In genomic region chr1:166999500-166999899, GRCh38 we compare ENCODE assay signal across 20 cellular contexts. TPM values are rescaled to one million over a fixed set of nuclear protein-coding genes. Genes with fewer than 3 reads are reported as not detected.
DNase-seq lines count a peak whose midpoint lies in the region; ATAC-seq, FAIRE-seq and TF ChIP-seq lines count a peak whose summit lies in the region.
"Had no signal": no experiment of that assay in that cellular context is flagged by ENCODE, and none has a peak within 500 bp of the region (broad histone marks: within the 10 kb centered on the region; RNA-seq: fewer than 3 reads in every experiment).

No MANE protein-coding gene starts in this region.

- peaks cover 2% of the 10 kb centered on the region for H3K36me3 Mint-ChIP-seq in activated CD4-positive, alpha-beta T cell treated with anti-CD3 and anti-CD28 coated beads for 36 hours (ENCODE audit: low read depth)
- no peaks in the 10 kb centered on the region for H3K36me3 Mint-ChIP-seq in astrocyte (ENCODE audit: low read depth, unreplicated experiment)
- H3K36me3 Mint-ChIP-seq: CD4-positive, CD25-positive, alpha-beta regulatory T cell had no signal

- peak; percentile 75 for ATAC-seq in activated CD4-positive, alpha-beta T cell treated with anti-CD3 and anti-CD28 coated beads for 36 hours
- ATAC-seq in GM19351 (IDR thresholded peaks at IDR 0.05; ENCODE audit: unreplicated experiment): peak; percentile 85
- ATAC-seq in HG02938 (IDR thresholded peaks at IDR 0.05; ENCODE audit: unreplicated experiment): peak; percentile 79
- no peak for ATAC-seq in HG03095 (IDR thresholded peaks at IDR 0.05; ENCODE audit: unreplicated experiment)
- ATAC-seq: left lung had no signal

- H3K4me1 Mint-ChIP-seq in activated CD4-positive, alpha-beta T cell treated with anti-CD3 and anti-CD28 coated beads for 36 hours: peaks cover 8% of the 10 kb centered on the region
- peaks cover 6% of the 10 kb centered on the region for H3K4me1 Mint-ChIP-seq in astrocyte (ENCODE audit: low read depth, unreplicated experiment)
- H3K4me1 Mint-ChIP-seq: CD4-positive, CD25-positive, alpha-beta regulatory T cell had no signal

- no peak for FAIRE-seq in astrocyte (lab: Jason Lieb, UNC)
- FAIRE-seq: frontal cortex had no signal

- no peak for TF ChIP-seq CTCF in astrocyte (IDR thresholded peaks at IDR 0.05; ENCODE audit: insufficient read depth, low read depth, low read length)

- intact Hi-C loops in activated CD4-positive, alpha-beta T cell treated with anti-CD3 and anti-CD28 coated beads for 36 hours (cut with DNase I, micrococcal nuclease): no loop called here

- H3K9me3 ChIP-seq in astrocyte (ENCODE audit: insufficient read depth, low read depth, low read length): peaks cover 3% of the 10 kb centered on the region
- H3K9me3 ChIP-seq: thyroid gland had no signal

- H2AFZ ChIP-seq in astrocyte (ENCODE audit: low read depth, low read length): no peak overlapping the region

- no peak for DNase-seq in activated CD4-positive, alpha-beta T cell treated with anti-CD3 and anti-CD28 coated beads for 36 hours
- DNase-seq in activated CD4-positive, alpha-beta T cell treated with anti-CD3 and anti-CD28 coated beads for 4 hours: no peak
- DNase-seq in astrocyte (ENCODE audit: low read depth): no peak
- DNase-seq in erythroblast (lab: John Stamatoyannopoulos, UW): no peak
- DNase-seq in retina: no peak
- DNase-seq: activated T-cell treated with anti-CD3 and anti-CD28 coated beads, Interleukin-2, amount 50 U/mL, for 48 hours; anterior cingulate cortex; H9; left lung; NCI-H1694 treated with DMSO at 0.1 percent for 48 hours; stimulated activated CD4-positive, alpha-beta T cell treated with anti-CD3 and anti-CD28 coated beads, Interleukin-4, amount 100 ng/mL, for 1 hour; thyroid gland had no signal

- H3K36me3 ChIP-seq in astrocyte (ENCODE audit: insufficient read depth, low read length): no peaks in the 10 kb centered on the region
- H3K36me3 ChIP-seq: left lung, thyroid gland had no signal

- peak overlapping the region; percentile 30 for H3K4me2 ChIP-seq in astrocyte (ENCODE audit: low read length)

- no peak overlapping the region for H3K27ac ChIP-seq in astrocyte (ENCODE audit: low read depth, low read length)
- H3K27ac ChIP-seq: left lung, thyroid gland had no signal

- H3K9me3 Mint-ChIP-seq in activated CD4-positive, alpha-beta T cell treated with anti-CD3 and anti-CD28 coated beads for 36 hours (ENCODE audit: low read depth): peaks cover 11% of the 10 kb centered on the region
- peaks cover 6% of the 10 kb centered on the region for H3K9me3 Mint-ChIP-seq in astrocyte (ENCODE audit: unreplicated experiment)

- H3K9ac ChIP-seq in astrocyte (ENCODE audit: low read length): no peak overlapping the region

- no peaks in the 10 kb centered on the region for H4K20me1 ChIP-seq in astrocyte (ENCODE audit: insufficient read depth, low read length)

- H3K27me3 ChIP-seq in astrocyte (ENCODE audit: insufficient read depth, low read length): no peaks in the 10 kb centered on the region
- H3K27me3 ChIP-seq: thyroid gland had no signal

- POLR2A ChIA-PET in activated CD4-positive, alpha-beta T cell treated with anti-CD3 and anti-CD28 coated beads for 36 hours (lab: Charles Lee): no interaction called here

- H3K4me3 Mint-ChIP-seq in activated CD4-positive, alpha-beta T cell treated with anti-CD3 and anti-CD28 coated beads for 36 hours: no peak overlapping the region
- no peak overlapping the region for H3K4me3 Mint-ChIP-seq in astrocyte (ENCODE audit: unreplicated experiment)
- H3K4me3 Mint-ChIP-seq: CD4-positive, CD25-positive, alpha-beta regulatory T cell; H9 had no signal

- H3K79me2 ChIP-seq in astrocyte (ENCODE audit: insufficient read depth, low read length): no peaks in the 10 kb centered on the region

- CTCF ChIA-PET in activated CD4-positive, alpha-beta T cell treated with anti-CD3 and anti-CD28 coated beads for 36 hours (lab: Charles Lee): interaction anchor here (0.7 to 1.8 kb wide), 4 partner anchors 9 to 89 kb away, joined by 4 to 5 read pairs (median 4); no protein-coding TSS in a partner anchor

- no peaks in the 10 kb centered on the region for H3K4me1 ChIP-seq in astrocyte (ENCODE audit: insufficient read depth, low read length)
- H3K4me1 ChIP-seq: left lung, thyroid gland had no signal

- no peak overlapping the region for H3K4me3 ChIP-seq in astrocyte (ENCODE audit: insufficient read depth, low read depth, low read length)
- H3K4me3 ChIP-seq: left lung, thyroid gland had no signal

- no peak overlapping the region for H3K27ac Mint-ChIP-seq in activated CD4-positive, alpha-beta T cell treated with anti-CD3 and anti-CD28 coated beads for 36 hours
- no peak overlapping the region for H3K27ac Mint-ChIP-seq in astrocyte (ENCODE audit: unreplicated experiment)
- H3K27ac Mint-ChIP-seq: CD4-positive, CD25-positive, alpha-beta regulatory T cell; H9 had no signal

- TF ChIP-seq POLR2A in erythroblast (IDR thresholded peaks at IDR 0.05; ENCODE audit: low read length): no peak

- H3K27me3 Mint-ChIP-seq in activated CD4-positive, alpha-beta T cell treated with anti-CD3 and anti-CD28 coated beads for 36 hours: peaks cover 3% of the 10 kb centered on the region
- peaks cover under 1% of the 10 kb centered on the region for H3K27me3 Mint-ChIP-seq in astrocyte (ENCODE audit: low read depth, unreplicated experiment)

RNA-seq across cellular contexts. Expression of gene MAEL, which starts 10.4 kb away (rescaled TPM):
- under 1 TPM in 1 of 2 experiments, not detected in 1; 0.11 TPM for total RNA-seq in activated CD4-positive, alpha-beta T cell treated with anti-CD3 and anti-CD28 coated beads for 36 hours
- 0.11 and 0.17 TPM in 2 replicates for total RNA-seq in astrocyte
- total RNA-seq: A172; CD4-positive, CD25-positive, alpha-beta regulatory T cell; H9; left lung; osteocyte; T-helper 2 cell treated with Interferon-gamma antibody and Interleukin-4, amounts not matched to agents 100 ng/mL and 5 ng/mL, for 36 hours had no signal

RNA-seq across cellular contexts. Expression of gene ILDR2, which starts 24.2 kb away (rescaled TPM):
- total RNA-seq in activated CD4-positive, alpha-beta T cell treated with anti-CD3 and anti-CD28 coated beads for 36 hours: 10 to 100 TPM in 1 of 2 experiments, 1 to 10 TPM in 1; 9.1 to 14.6 TPM
- 7.8 and 9.3 TPM in 2 replicates for total RNA-seq in astrocyte
